1 cellular context compared by ENCODE assay signal in genomic region chr19:16334421-16334820, GRCh38.
TF ChIP-seq lines count a peak whose summit lies in the region.

No MANE protein-coding gene starts in this region.

TF ChIP-seq in WTC11, 78 proteins besides CTCF, POLR2A, EP300 and RAD21 (continued from another document):
- no peak for TF ChIP-seq ATF2 (CRISPR knock-in tag; IDR thresholded peaks at IDR 0.05; ENCODE audit: borderline replicate concordance, low read depth)
- no peak for TF ChIP-seq E2F5 (CRISPR knock-in tag; IDR thresholded peaks at IDR 0.05)
- no peak for TF ChIP-seq GTF2I (CRISPR knock-in tag; conservative IDR thresholded peaks at IDR 0.05)
- no peak for TF ChIP-seq STAT6 (CRISPR knock-in tag; conservative IDR thresholded peaks at IDR 0.05; ENCODE audit: low read depth)
- no peak for TF ChIP-seq USF2 (CRISPR knock-in tag; IDR thresholded peaks at IDR 0.05)
- TF ChIP-seq ZMAT4 (CRISPR knock-in tag; IDR thresholded peaks at IDR 0.05), result no peak
- TF ChIP-seq ZNF138 (CRISPR knock-in tag; conservative IDR thresholded peaks at IDR 0.05), result no peak
- no peak for TF ChIP-seq ESRRA (CRISPR knock-in tag; IDR thresholded peaks at IDR 0.05; ENCODE audit: borderline replicate concordance)
- no peak for TF ChIP-seq ZNF671 (CRISPR knock-in tag; IDR thresholded peaks at IDR 0.05)
